ENCODE assay signal across 8 cellular contexts in genomic region chr1:154760469-154760933, GRCh38.
DNase-seq lines count a peak whose midpoint lies in the region; ATAC-seq and TF ChIP-seq lines count a peak whose summit lies in the region.

No MANE protein-coding gene starts in this region.

- no peak for ATAC-seq in GM19324 (IDR thresholded peaks at IDR 0.05; ENCODE audit: low FRiP score, unreplicated experiment)
- ATAC-seq in GM21576 (IDR thresholded peaks at IDR 0.05; ENCODE audit: unreplicated experiment) = no peak

- CTCF ChIA-PET in GM10248 (lab: Yijun Ruan, JAX) = interaction anchor here (0.6 to 4.3 kb wide), 28 partner anchors 10 to 239 kb away, joined by 3 to 25 read pairs (median 4); no protein-coding TSS in a partner anchor

- H3K4me3 ChIP-seq in effector memory CD4-positive, alpha-beta T cell (ENCODE audit: insufficient read depth, low read depth, low read length, poor library complexity, severe bottlenecking) = peak overlapping the region; percentile 47
- no peak overlapping the region for H3K4me3 ChIP-seq in mucosa of stomach (ENCODE audit: low read length)

- H3K4me1 ChIP-seq in effector memory CD4-positive, alpha-beta T cell (ENCODE audit: control insufficient read depth, insufficient read depth, low read length, poor library complexity, severe bottlenecking) = peaks cover 12% of the 10 kb centered on the region
- H3K4me1 ChIP-seq in mucosa of stomach (ENCODE audit: control insufficient read depth, insufficient read depth, low read length) = peaks cover 5% of the 10 kb centered on the region

- H3K36me3 ChIP-seq in effector memory CD4-positive, alpha-beta T cell (ENCODE audit: control insufficient read depth, insufficient read depth, low read length) = no peaks in the 10 kb centered on the region
- H3K36me3 ChIP-seq in mucosa of stomach (ENCODE audit: control insufficient read depth, insufficient read depth, low read length) = no peaks in the 10 kb centered on the region

- peak; percentile 88 for DNase-seq in GM10248 (ENCODE audit: extremely low spot score)
- DNase-seq in NCI-H1930 (lab: John Stamatoyannopoulos, UW) = peak; percentile 77 to 86
- DNase-seq in activated CD8-positive, alpha-beta memory T cell treated with anti-CD3 and anti-CD28 coated beads for 1 hour (ENCODE audit: extremely low read depth in 1 of 2, low read depth in 1 of 2) = peak; percentile 55 to 88
- DNase-seq in effector memory CD4-positive, alpha-beta T cell = peak; percentile 65 to 75 (median 65)
- DNase-seq in stimulated activated CD8-positive, alpha-beta memory T cell treated with anti-CD3 and anti-CD28 coated beads, Interleukin-7, amount 100 ng/mL, for 48 hours (ENCODE audit: extremely low read depth in 1 of 2, low read depth in 1 of 2) = peak; percentile 54 to 71

- TF ChIP-seq CTCF in GM10248 (IDR thresholded peaks at IDR 0.05; ENCODE audit: control extremely low read depth, extremely low read depth, low read depth, missing control alignments) = peak; percentile 85

- POLR2A ChIA-PET in GM10248 (lab: Yijun Ruan, JAX) = interaction anchor here (0.6 kb wide), 1 partner anchor 942 kb away, joined by 3 read pairs; no protein-coding TSS in a partner anchor

- no peaks in the 10 kb centered on the region for H3K9me3 ChIP-seq in effector memory CD4-positive, alpha-beta T cell (ENCODE audit: control insufficient read depth, low read length)
- H3K9me3 ChIP-seq in mucosa of stomach (ENCODE audit: control insufficient read depth, low read length) = no peaks in the 10 kb centered on the region

- H3K9ac ChIP-seq in mucosa of stomach (ENCODE audit: low read length) = peak overlapping the region; percentile 50

- no peak overlapping the region for H3K27ac ChIP-seq in effector memory CD4-positive, alpha-beta T cell (ENCODE audit: insufficient read depth, low read length, poor library complexity, severe bottlenecking)

- peaks cover 3% of the 10 kb centered on the region for H3K27me3 ChIP-seq in effector memory CD4-positive, alpha-beta T cell (replicated peaks; ENCODE audit: control insufficient read depth, insufficient read depth, low read length, poor library complexity, severe bottlenecking)
- peaks cover 26% of the 10 kb centered on the region for H3K27me3 ChIP-seq in mucosa of stomach (ENCODE audit: control insufficient read depth, insufficient read depth, low read length)
